23 cellular contexts compared by ENCODE assay signal in the genomic region with DNA sequence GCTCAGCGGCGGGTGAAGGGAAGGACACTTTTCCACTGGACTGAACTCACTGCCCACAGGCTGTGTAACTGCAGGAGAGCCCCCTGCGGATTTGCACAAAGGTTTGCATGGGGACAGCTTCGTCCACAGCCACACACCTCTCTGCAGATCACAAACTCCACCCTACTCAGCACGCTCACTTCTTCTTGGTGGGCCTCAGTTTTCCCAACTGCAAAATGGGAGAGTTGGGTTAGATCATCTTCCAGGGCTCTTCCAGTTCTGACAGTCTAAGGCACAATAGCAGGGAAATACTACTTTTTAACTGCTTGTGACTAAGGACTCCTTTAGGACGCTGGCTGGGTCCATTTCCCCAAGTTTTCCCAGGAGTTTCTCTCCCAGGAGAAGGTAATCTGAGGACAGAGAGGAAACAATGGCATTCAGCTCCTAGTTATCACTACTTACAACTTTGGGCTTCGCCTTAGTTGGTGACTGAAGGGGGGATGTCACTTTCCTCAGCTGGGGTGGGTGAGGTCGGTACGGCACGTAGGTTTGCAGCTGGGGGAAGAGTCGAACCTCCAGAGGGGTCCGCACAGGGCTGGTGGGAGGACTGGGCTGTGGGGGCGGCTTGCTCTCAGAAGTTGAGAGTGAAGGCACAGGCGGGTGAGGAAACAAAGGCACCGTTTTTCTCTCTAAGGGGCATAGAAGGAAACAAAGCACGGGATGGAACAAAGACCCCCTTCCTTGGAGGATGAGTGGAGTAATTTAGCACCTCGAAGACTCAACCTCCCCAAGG.
"Had no signal": no experiment of that assay in that cellular context is flagged by ENCODE, and none has a peak within 500 bp of the region (broad histone marks: within the 10 kb centered on the region; RNA-seq: fewer than 3 reads in every experiment).

No MANE protein-coding gene starts in this region.

- H3K36me3 Mint-ChIP-seq: activated naive CD8-positive, alpha-beta T cell treated with anti-CD3 and anti-CD28 coated beads, Interleukin-2, amount 10 ng/mL, durations not matched to agents 7 days and 5 days had no signal

- H3K9me3 Mint-ChIP-seq: activated B cell treated with CpG ODN at 0.5 μM for 24 hours; activated naive CD8-positive, alpha-beta T cell treated with anti-CD3 and anti-CD28 coated beads, Interleukin-2, amount 10 ng/mL, durations not matched to agents 7 days and 5 days; activated T-cell treated with anti-CD3 and anti-CD28 coated beads, Interleukin-2, amount 50 U/mL, for 24 hours; activated T-helper 2 cell treated with anti-CD3 and anti-CD28 coated beads, Interferon-gamma antibody, Interleukin-2, Interleukin-4, amounts not matched to agents 10 μg/mL and 5 μg/mL and 100 μg/mL, durations not matched to agents 14 hours and 24 hours and 36 hours; stimulated activated memory B cell treated with anti-CD40 and anti-IgM and Interleukin-4, amounts not matched to agents 10 μg/mL and 1 μg/mL and 100 μg/mL, for 72 hours had no signal

- H3K4me1 ChIP-seq: colonic mucosa, prostate gland had no signal

- H3K4me3 Mint-ChIP-seq: activated B cell treated with CpG ODN at 0.5 μM for 24 hours; activated CD4-positive, alpha-beta T cell treated with anti-CD3 and anti-CD28 coated beads for 36 hours; activated naive CD8-positive, alpha-beta T cell treated with anti-CD3 and anti-CD28 coated beads, Interleukin-2, amount 10 ng/mL, durations not matched to agents 7 days and 5 days; activated T-cell treated with anti-CD3 and anti-CD28 coated beads, Interleukin-2, amount 50 U/mL, for 24 hours; stimulated activated memory B cell treated with anti-CD40 and anti-IgM and Interleukin-4, amounts not matched to agents 10 μg/mL and 1 μg/mL and 100 μg/mL, for 72 hours had no signal

- DNase-seq: activated B cell treated with CpG ODN at 0.5 μM for 24 hours; activated CD4-positive, alpha-beta T cell treated with anti-CD3 and anti-CD28 coated beads, Interleukin-2, amount 50 U/mL, for 4 hours; activated CD8-positive, alpha-beta memory T cell treated with anti-CD3 and anti-CD28 coated beads for 24 hours; activated CD8-positive, alpha-beta memory T cell treated with anti-CD3 and anti-CD28 coated beads, Interleukin-2, amount 50 U/mL, for 4 hours; activated naive CD4-positive, alpha-beta T cell; activated naive CD8-positive, alpha-beta T cell treated with anti-CD3 and anti-CD28 coated beads, Interleukin-2, amount 10 ng/mL, durations not matched to agents 7 days and 5 days; activated T-cell treated with anti-CD3 and anti-CD28 coated beads, Interleukin-2, amount 50 U/mL, for 24 hours; amniotic stem cell; colonic mucosa; heart right ventricle; islet precursor cell; left cardiac atrium; mesenchymal stem cell; right cardiac atrium; stimulated activated CD4-positive, alpha-beta T cell treated with anti-CD3 and anti-CD28 coated beads, Interleukin-2, amount 100 ng/mL, for 24 hours; T1000 had no signal

- H3K4me3 ChIP-seq: colonic mucosa, heart right ventricle, mucosa of descending colon, prostate gland, thoracic aorta, upper lobe of left lung had no signal

- H3K27ac Mint-ChIP-seq: activated B cell treated with CpG ODN at 0.5 μM for 24 hours; activated T-cell treated with anti-CD3 and anti-CD28 coated beads, Interleukin-2, amount 50 U/mL, for 24 hours; stimulated activated memory B cell treated with anti-CD40 and anti-IgM and Interleukin-4, amounts not matched to agents 10 μg/mL and 1 μg/mL and 100 μg/mL, for 72 hours had no signal

- H3K27me3 ChIP-seq: colonic mucosa, heart right ventricle, upper lobe of left lung had no signal

- H3K36me3 ChIP-seq: colonic mucosa, prostate gland, thoracic aorta had no signal

- H3K27ac ChIP-seq: colonic mucosa, prostate gland had no signal

- H3K27me3 Mint-ChIP-seq: activated B cell treated with CpG ODN at 0.5 μM for 24 hours; activated CD4-positive, alpha-beta T cell treated with anti-CD3 and anti-CD28 coated beads for 36 hours; activated T-cell treated with anti-CD3 and anti-CD28 coated beads, Interleukin-2, amount 50 U/mL, for 24 hours; stimulated activated memory B cell treated with anti-CD40 and anti-IgM and Interleukin-4, amounts not matched to agents 10 μg/mL and 1 μg/mL and 100 μg/mL, for 72 hours had no signal

- H3K9me3 ChIP-seq: colonic mucosa, heart right ventricle, mucosa of descending colon, prostate gland, thoracic aorta, upper lobe of left lung had no signal

- ATAC-seq: left cardiac atrium; mucosa of descending colon; right cardiac atrium; stimulated activated memory B cell treated with anti-CD40 and anti-IgM and Interleukin-4, amounts not matched to agents 10 μg/mL and 1 μg/mL and 100 μg/mL, for 72 hours had no signal
